Comparison of ENCODE assay signal across 19 cellular contexts in the genomic region with DNA sequence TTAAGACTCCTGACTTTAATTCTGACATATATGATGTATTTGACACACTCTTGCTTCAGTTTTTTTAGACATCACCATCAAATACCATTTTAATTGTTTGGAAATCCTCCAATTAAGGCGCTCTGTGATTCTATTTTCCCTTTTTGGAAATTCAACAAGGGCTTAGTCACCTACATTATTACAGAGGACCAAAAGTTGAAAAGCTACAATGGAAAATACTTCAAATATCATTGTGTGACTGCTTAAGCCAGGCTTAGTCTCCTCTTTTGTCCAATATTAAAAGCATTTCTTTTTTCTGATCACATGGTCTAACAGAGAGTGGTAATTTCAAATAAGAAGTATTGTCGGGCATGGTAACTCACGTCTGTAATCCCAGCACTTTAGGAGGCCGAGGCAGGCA.
DNase-seq lines count a peak whose midpoint lies in the region; FAIRE-seq and TF ChIP-seq lines count a peak whose summit lies in the region.
"Had no signal": no experiment of that assay in that cellular context is flagged by ENCODE, and none has a peak within 500 bp of the region (broad histone marks: within the 10 kb centered on the region; RNA-seq: fewer than 3 reads in every experiment).

No MANE protein-coding gene starts in this region.

- no peak for FAIRE-seq in H1 (lab: Jason Lieb, UNC)

- no peak overlapping the region; the same call in 1 of the 2 replicates for H3K18ac ChIP-seq in H1 (ENCODE audit: extremely low read depth, low read length)

- in situ Hi-C loops in GM23248 (cut with MboI), result loop anchor here (10.0 kb wide), 2 partner anchors 97 to 167 kb away; no protein-coding TSS in a partner anchor

- H4K20me1 ChIP-seq in GM23248 (ENCODE audit: insufficient read depth) (no peaks in the 10 kb centered on the region), H1 (replicated peaks in 1 of 2; ENCODE audit: control insufficient read depth in 1 of 2, insufficient read depth in 2 of 2, low read length in 2 of 2) (no peaks in the 10 kb centered on the region), osteoblast (ENCODE audit: insufficient read depth, low read length) (no peaks in the 10 kb centered on the region)

- no peak for TF ChIP-seq EP300 in H1 (IDR thresholded peaks at IDR 0.05; ENCODE audit: borderline replicate concordance in 1 of 2, low read depth in 2 of 2, low read length in 2 of 2)

- H2BK20ac ChIP-seq in H1 (ENCODE audit: low read length), result no peak overlapping the region

- H4K5ac ChIP-seq in H1 (ENCODE audit: insufficient read length, low read depth, low read length), result peak overlapping the region; percentile 67

- H2AFZ ChIP-seq in GM23248 (no peak overlapping the region), H1 (ENCODE audit: low read length) (no peak overlapping the region), osteoblast (ENCODE audit: low read length) (no peak overlapping the region)

- no peak for TF ChIP-seq POLR2A in H1 (IDR thresholded peaks at IDR 0.05; ENCODE audit: control extremely low read depth in 1 of 2, low read depth in 2 of 2, low read length in 2 of 2)

- WGBS in GM23248 (ENCODE audit: low coverage in 1 of 2, low lambda C conversion rate in 2 of 2, missing lambda C conversion rate in 2 of 2), 2 experiments, result 71 to 73% methylated on average over 4 of the region's 4 CpGs
- 90% methylated on average over 4 of the region's 4 CpGs; no CpG with 5 or more reads in 1 of the 2 experiments for WGBS in H1 (ENCODE audit: extremely low coverage in 1 of 2, insufficient coverage in 1 of 2, insufficient read length in 1 of 2, insufficient replicate concordance in 2 of 2, low coverage in 1 of 2, low lambda C conversion rate in 2 of 2, missing lambda C conversion rate in 1 of 2), 2 experiments

- H3K79me2 ChIP-seq in GM23248 (ENCODE audit: insufficient read depth) (no peaks in the 10 kb centered on the region), H1 (ENCODE audit: control insufficient read depth in 1 of 2, insufficient read depth in 2 of 2, low read length in 2 of 2) (no peaks in the 10 kb centered on the region), osteoblast (ENCODE audit: insufficient read depth, low read length) (no peaks in the 10 kb centered on the region)

- H3K4me3 ChIP-seq in GM23248 (no peak overlapping the region), H1 (ENCODE audit: extremely low read depth in 1 of 4, insufficient read depth in 2 of 4, low read depth in 3 of 4, low read length in 4 of 4) (no peak overlapping the region), osteoblast (ENCODE audit: insufficient read depth, low read length) (no peak overlapping the region)
- H3K4me3 ChIP-seq: SJSA1 had no signal

- H3K4me2 ChIP-seq in GM23248 (ENCODE audit: unreplicated experiment) (peak overlapping the region; percentile 7), H1 (ENCODE audit: insufficient read depth in 1 of 2, low read depth in 2 of 2, low read length in 2 of 2) (no peak overlapping the region), osteoblast (ENCODE audit: insufficient read depth, low read length) (peak overlapping the region; percentile 39)

- no peak overlapping the region for H4K8ac ChIP-seq in H1 (ENCODE audit: extremely low read depth, insufficient read depth, low read length)

- no peak overlapping the region for H3K23ac ChIP-seq in H1 (ENCODE audit: insufficient read length)

- H3K9ac ChIP-seq in GM23248, result no peak overlapping the region
- no peak overlapping the region for H3K9ac ChIP-seq in H1 (replicated peaks in 1 of 4; ENCODE audit: extremely low read depth in 1 of 4, low read depth in 3 of 4, low read length in 3 of 4)

- peak; percentile 23 for DNase-seq in GM23248
- DNase-seq in H1 (ENCODE audit: low read depth in 1 of 2, low spot score in 2 of 2), result no peak
- no peak for DNase-seq in osteoblast (ENCODE audit: insufficient read length, low spot score, missing footprints)
- DNase-seq in stromal cell of bone marrow (ENCODE audit: low read depth), result peak; percentile 12
- DNase-seq in hepatic stellate cell (ENCODE audit: low spot score), result no peak
- DNase-seq in EL, result no peak
- DNase-seq in UCSD-AML1 (lab: John Stamatoyannopoulos, UW; ENCODE audit: unreplicated experiment), result no peak
- DNase-seq in stimulated activated CD4-positive, alpha-beta T cell treated with anti-CD3 and anti-CD28 coated beads, Interleukin-4, amount 100 ng/mL, for 24 hours, result no peak
- DNase-seq: CD8-positive, alpha-beta memory T cell; GF-D8; HCEC 1CT; KG1; NCI-H1092; NCI-H1436 treated with DMSO at 0.1 percent for 48 hours; NCI-H2029; NCI-H510A; NCI-H748 treated with DMSO at 0.1 percent for 48 hours had no signal

- no peaks in the 10 kb centered on the region for H3K9me3 ChIP-seq in GM23248 (ENCODE audit: low read depth)
- peaks cover 7 to 15% of the 10 kb centered on the region in 2 experiments; a peak in 3 of 4 replicates for H3K9me3 ChIP-seq in H1 (ENCODE audit: insufficient read depth in 2 of 2, low read depth in 1 of 2, low read length in 1 of 2)
- no peaks in the 10 kb centered on the region for H3K9me3 ChIP-seq in osteoblast (ENCODE audit: low read depth, low read length)
- H3K9me3 ChIP-seq: SJSA1 had no signal

- no peak overlapping the region for H3K56ac ChIP-seq in H1 (replicated peaks; ENCODE audit: insufficient read length, low read depth, low read length)

- no peaks in the 10 kb centered on the region for H3K9me2 ChIP-seq in GM23248 (ENCODE audit: insufficient read depth)

- H3K27me3 ChIP-seq in GM23248 (replicated peaks; ENCODE audit: insufficient read depth) (no peaks in the 10 kb centered on the region), H1 (replicated peaks in 1 of 4; ENCODE audit: control insufficient read depth in 3 of 4, extremely low read depth in 1 of 4, insufficient read depth in 3 of 4, low read length in 3 of 4) (no peaks in the 10 kb centered on the region), osteoblast (ENCODE audit: insufficient read depth, low read length) (no peaks in the 10 kb centered on the region)
- H3K27me3 ChIP-seq: SJSA1 had no signal

- H2BK12ac ChIP-seq in H1 (ENCODE audit: low read depth, low read length), result no peak overlapping the region

- CTCF ChIA-PET in H1 (lab: Charles Lee; ENCODE audit: partially characterized antibody), result no interaction called here

- H2BK120ac ChIP-seq in H1 (replicated peaks; ENCODE audit: low read depth, low read length), result no peak overlapping the region

- peaks cover 24% of the 10 kb centered on the region for H3K4me1 ChIP-seq in GM23248 (ENCODE audit: insufficient read depth)
- peaks cover 0 to 6% (median 2%) of the 10 kb centered on the region in 4 experiments; a peak in 2 of 7 replicates for H3K4me1 ChIP-seq in H1 (replicated peaks in 1 of 4; ENCODE audit: control insufficient read depth in 3 of 4, insufficient read depth in 4 of 4, low read length in 3 of 4)
- peaks cover 13% of the 10 kb centered on the region for H3K4me1 ChIP-seq in osteoblast (ENCODE audit: insufficient read depth, low read length)

- H2AK5ac ChIP-seq in H1 (ENCODE audit: low read depth, low read length), result no peak overlapping the region

- no peak overlapping the region for H2BK15ac ChIP-seq in H1 (ENCODE audit: low read length)

- H3F3A ChIP-seq in GM23248 (ENCODE audit: insufficient read depth), result peaks cover 14% of the 10 kb centered on the region; the same call in 1 of the 2 replicates

- no peak overlapping the region for H3K4ac ChIP-seq in H1 (replicated peaks; ENCODE audit: insufficient read length, low read depth, low read length)

- 0 out of 2 replicates have a peak overlapping the region, but pooled peaks have one; percentile 8 for H2BK5ac ChIP-seq in H1 (ENCODE audit: low read depth, low read length)

- H3K79me1 ChIP-seq in H1 (ENCODE audit: low read depth, low read length), result no peaks in the 10 kb centered on the region

- TF ChIP-seq RAD21 in H1 (IDR thresholded peaks at IDR 0.05 in 1 of 2, conservative IDR thresholded peaks at IDR 0.05 in 1 of 2; ENCODE audit: low read depth in 2 of 2, low read length in 2 of 2), result no peak

- no peak overlapping the region for H4K91ac ChIP-seq in H1 (replicated peaks; ENCODE audit: insufficient read length, low read length)

- no peak for TF ChIP-seq CTCF in H1 (IDR thresholded peaks at IDR 0.05; ENCODE audit: control extremely low read depth in 1 of 3, insufficient read depth in 1 of 3, low read depth in 1 of 3, low read length in 3 of 3)
- no peak for TF ChIP-seq CTCF in osteoblast (IDR thresholded peaks at IDR 0.05; ENCODE audit: extremely low read depth, low read depth, low read length)

- H3K27ac ChIP-seq in GM23248 (no peak overlapping the region), H1 (ENCODE audit: low read depth, low read length) (no peak overlapping the region), osteoblast (ENCODE audit: low read depth, low read length) (no peak overlapping the region)
- H3K27ac ChIP-seq: C4-2B, SJSA1 had no signal

- POLR2A ChIA-PET in H1 (lab: Charles Lee; ENCODE audit: partially characterized antibody), result no interaction called here

- H3K14ac ChIP-seq in H1 (ENCODE audit: insufficient read length), result no peak overlapping the region

- no peaks in the 10 kb centered on the region for H3K23me2 ChIP-seq in H1 (ENCODE audit: low read depth, low read length)

- H3K36me3 ChIP-seq in GM23248 (ENCODE audit: low read depth) (no peaks in the 10 kb centered on the region), H1 (ENCODE audit: control insufficient read depth in 2 of 4, insufficient read depth in 4 of 4, low read length in 3 of 4) (peaks cover 0 to 3% (median 1%) of the 10 kb centered on the region in 4 experiments; a peak in 1 of 8 replicates), osteoblast (ENCODE audit: insufficient read depth, low read length) (no peaks in the 10 kb centered on the region)
- H3K36me3 ChIP-seq: SJSA1 had no signal

TF ChIP-seq in H1, 55 proteins besides CTCF, POLR2A, EP300 and RAD21 (continues in another document):
- TF ChIP-seq MAFK (IDR thresholded peaks at IDR 0.05; ENCODE audit: low read depth, low read length) (no peak), BCL11A (IDR thresholded peaks at IDR 0.05; ENCODE audit: low read depth in 2 of 2, low read length in 2 of 2) (no peak), CBX5 (IDR thresholded peaks at IDR 0.05; ENCODE audit: low read depth, low read length) (no peak), RXRA (IDR thresholded peaks at IDR 0.05; ENCODE audit: insufficient read depth, low read depth, low read length) (no peak), SIX5 (IDR thresholded peaks at IDR 0.05; ENCODE audit: low read depth, low read length) (no peak), SIN3A (conservative IDR thresholded peaks at IDR 0.05 in 1 of 2, IDR thresholded peaks at IDR 0.05 in 1 of 2; ENCODE audit: low read depth in 1 of 2, low read length in 2 of 2) (no peak), SP2 (IDR thresholded peaks at IDR 0.05; ENCODE audit: low read length) (no peak), SIRT6 (IDR thresholded peaks at IDR 0.05; ENCODE audit: low read length) (no peak), POLR2AphosphoS5 (IDR thresholded peaks at IDR 0.05; ENCODE audit: low read depth, low read length) (no peak), RBBP5 (IDR thresholded peaks at IDR 0.05; ENCODE audit: borderline replicate concordance, low read depth, low read length) (no peak), SAP30 (IDR thresholded peaks at IDR 0.05; ENCODE audit: insufficient read depth, insufficient replicate concordance, low read length) (no peak), HDAC2 (IDR thresholded peaks at IDR 0.05; ENCODE audit: borderline replicate concordance in 1 of 2, low read depth in 2 of 2, low read length in 2 of 2) (no peak), CBX8 (IDR thresholded peaks at IDR 0.05; ENCODE audit: borderline replicate concordance, low read depth, low read length) (no peak)

Comparison
In these comparisons a context has a peak if more than half of its experiments do, and no peak if none do; other contexts are left out.
1. DNase-seq: peak in GM23248 (single experiment) and stromal cell of bone marrow (single experiment); none in H1 (0 of 2), osteoblast (single experiment), hepatic stellate cell (single experiment), EL (single experiment), UCSD-AML1 (single experiment) and stimulated activated CD4-positive, alpha-beta T cell treated with anti-CD3 and anti-CD28 coated beads, Interleukin-4, amount 100 ng/mL, for 24 hours (single experiment).
2. H3K4me2 ChIP-seq: peak in GM23248 (single experiment) and osteoblast (single experiment); none in H1 (0 of 2).